ENCODE assay signal across 8 cellular contexts in genomic region chr2:199485732-199486335, GRCh38. TPM values are rescaled to one million over a fixed set of nuclear protein-coding genes. Genes with fewer than 3 reads are reported as not detected.
DNase-seq lines count a peak whose midpoint lies in the region; ATAC-seq and TF ChIP-seq lines count a peak whose summit lies in the region.

No MANE protein-coding gene starts in this region.

- no peak overlapping the region for H3K27ac ChIP-seq in fibroblast of lung (ENCODE audit: insufficient read depth, low read length)

- no peaks in the 10 kb centered on the region for H4K20me1 ChIP-seq in fibroblast of lung (ENCODE audit: control insufficient read depth, extremely low read depth, insufficient read depth, low read length)

- H3K27me3 ChIP-seq in fibroblast of lung (ENCODE audit: control insufficient read depth, insufficient read depth, low read length) = no peaks in the 10 kb centered on the region

- H3K4me1 ChIP-seq in fibroblast of lung (ENCODE audit: control insufficient read depth, extremely low read depth, insufficient read depth, low read length) = no peaks in the 10 kb centered on the region

- no peaks in the 10 kb centered on the region for H3K4me1 Mint-ChIP-seq in progenitor cell of endocrine pancreas (ENCODE audit: low read depth)

- peak; percentile 66 for ATAC-seq in GM21515 (IDR thresholded peaks at IDR 0.05; ENCODE audit: unreplicated experiment)

- H3K9me3 ChIP-seq in fibroblast of lung (ENCODE audit: control insufficient read depth, insufficient read depth, low read depth, low read length) = no peaks in the 10 kb centered on the region

- no peaks in the 10 kb centered on the region for H3K79me2 ChIP-seq in fibroblast of lung (ENCODE audit: control insufficient read depth, insufficient read depth, low read length)

- no peak overlapping the region for H3K27ac Mint-ChIP-seq in progenitor cell of endocrine pancreas

- peak; percentile 41 for DNase-seq in DMS153 treated with DMSO at 0.1 percent for 48 hours (lab: John Stamatoyannopoulos, UW; ENCODE audit: unreplicated experiment)
- no peak for DNase-seq in DMS153 (lab: John Stamatoyannopoulos, UW)
- DNase-seq in NCI-H1048 (lab: John Stamatoyannopoulos, UW) = peak; percentile 16
- peak; percentile 5 to 54 for DNase-seq in SW 1271 (lab: John Stamatoyannopoulos, UW)
- peak; percentile 54 to 61 for DNase-seq in fibroblast of lung (ENCODE audit: low read depth in 2 of 2)
- peak; percentile 54 for DNase-seq in progenitor cell of endocrine pancreas (ENCODE audit: low spot score, unreplicated experiment)
- DNase-seq in activated CD4-positive, CD25-positive, alpha-beta regulatory T cell treated with anti-CD3 and anti-CD28 coated beads, Interleukin-2, amount 50 U/mL, for 72 hours = no peak

- no peaks in the 10 kb centered on the region for H3K9me3 Mint-ChIP-seq in progenitor cell of endocrine pancreas (ENCODE audit: low read depth)

- H3K27me3 Mint-ChIP-seq in progenitor cell of endocrine pancreas = peaks cover 26% of the 10 kb centered on the region

- no peaks in the 10 kb centered on the region for H3K36me3 ChIP-seq in fibroblast of lung (ENCODE audit: control insufficient read depth, insufficient read depth, low read length)

- H3K4me2 ChIP-seq in fibroblast of lung (ENCODE audit: extremely low read depth, insufficient read depth, low read length) = no peak overlapping the region

- H3K4me3 ChIP-seq in fibroblast of lung (replicated peaks in 1 of 4; ENCODE audit: control extremely low read depth in 1 of 4, insufficient read depth in 1 of 4, low read depth in 3 of 4, low read length in 4 of 4) = no peak overlapping the region

- no peak overlapping the region for H2AFZ ChIP-seq in fibroblast of lung (ENCODE audit: low read length)

- H3K4me3 Mint-ChIP-seq in progenitor cell of endocrine pancreas (ENCODE audit: low read depth) = no peak overlapping the region

- TF ChIP-seq CTCF in fibroblast of lung (conservative IDR thresholded peaks at IDR 0.05 in 1 of 2, IDR thresholded peaks at IDR 0.05 in 1 of 2; ENCODE audit: low read depth in 1 of 2, low read length in 2 of 2) = peak; percentile 68 to 85
- peak; percentile 82 for TF ChIP-seq CTCF in progenitor cell of endocrine pancreas (IDR thresholded peaks at IDR 0.05; ENCODE audit: unreplicated experiment)

- H3K9ac ChIP-seq in fibroblast of lung (ENCODE audit: insufficient read depth, low read length) = no peak overlapping the region

- no peaks in the 10 kb centered on the region for H3K36me3 Mint-ChIP-seq in progenitor cell of endocrine pancreas (ENCODE audit: insufficient read depth)

RNA-seq across cellular contexts. Expression of gene SATB2, which starts 28.1 kb away (rescaled TPM):
- total RNA-seq in fibroblast of lung (13.9 and 28.1 TPM in 2 replicates), progenitor cell of endocrine pancreas (4.4 and 4.7 TPM in 2 replicates)
- 3.8 and 7.2 TPM in 2 replicates for polyA plus RNA-seq in fibroblast of lung
- 3.8 and 4.7 TPM in 2 replicates for polyA plus RNA-seq in fibroblast of lung (2012)
- polyA minus RNA-seq in fibroblast of lung (ENCODE audit: low replicate concordance) = 32.8 and 45.0 TPM in 2 replicates

Comparison
In these comparisons a context has a peak if more than half of its experiments do, and no peak if none do; other contexts are left out.
1. DNase-seq: peak in DMS153 treated with DMSO at 0.1 percent for 48 hours (single experiment), NCI-H1048 (single experiment), SW 1271 (2 of 2), fibroblast of lung (2 of 2) and progenitor cell of endocrine pancreas (single experiment); none in DMS153 (single experiment) and activated CD4-positive, CD25-positive, alpha-beta regulatory T cell treated with anti-CD3 and anti-CD28 coated beads, Interleukin-2, amount 50 U/mL, for 72 hours (single experiment).